Comparison of ENCODE assay signal across 26 cellular contexts in genomic region chr17:73352261-73352660, GRCh38.
"Had no signal": no experiment of that assay in that cellular context is flagged by ENCODE, and none has a peak within 500 bp of the region (broad histone marks: within the 10 kb centered on the region; RNA-seq: fewer than 3 reads in every experiment).

No MANE protein-coding gene starts in this region.

- H3K4me3 Mint-ChIP-seq: natural killer cell; nephron; neural progenitor cell; stimulated activated effector memory CD8-positive, alpha-beta T cell treated with anti-CD3 and anti-CD28 coated beads, Interleukin-12 subunit alpha, Interleukin-12 subunit beta, amount 100 ng/mL, for 72 hours; stimulated activated naive B cell treated with anti-CD40 and anti-IgM and Interleukin-4, amounts not matched to agents 10 μg/mL and 1 μg/mL and 100 μg/mL, for 72 hours; stimulated activated naive CD8-positive, alpha-beta T cell treated with anti-CD3 and anti-CD28 coated beads, Interleukin-15, Interleukin-2, amounts not matched to agents 100 ng/mL and 50 ng/mL, for 24 hours had no signal

- H3K27ac ChIP-seq: neural progenitor cell, neutrophil, pancreas, psoas muscle, right lobe of liver, stomach, thoracic aorta, thyroid gland, upper lobe of left lung, vagina had no signal

- H3K9me3 Mint-ChIP-seq: natural killer cell; nephron; stimulated activated effector memory CD8-positive, alpha-beta T cell treated with anti-CD3 and anti-CD28 coated beads, Interleukin-12 subunit alpha, Interleukin-12 subunit beta, amount 100 ng/mL, for 72 hours; stimulated activated naive B cell treated with anti-CD40 and anti-IgM and Interleukin-4, amounts not matched to agents 10 μg/mL and 1 μg/mL and 100 μg/mL, for 72 hours; stimulated activated naive CD8-positive, alpha-beta T cell treated with anti-CD3 and anti-CD28 coated beads, Interleukin-15, Interleukin-2, amounts not matched to agents 100 ng/mL and 50 ng/mL, for 24 hours had no signal

- H3K9ac ChIP-seq: neural progenitor cell had no signal

- H2AFZ ChIP-seq: neural progenitor cell had no signal

- DNase-seq: natural killer cell; nucleus accumbens; pancreas; psoas muscle; right lobe of liver; sigmoid colon; small intestine; stimulated activated CD4-positive, alpha-beta T cell treated with anti-CD3 and anti-CD28 coated beads, Interleukin-15, amount 100 ng/mL, for 24 hours; stimulated activated CD4-positive, alpha-beta T cell treated with anti-CD3 and anti-CD28 coated beads, Interleukin-2, amount 100 ng/mL, for 24 hours; stimulated activated CD4-positive, alpha-beta T cell treated with anti-CD3 and anti-CD28 coated beads, Interleukin-2, amount 100 ng/mL, for 48 hours; stimulated activated CD4-positive, alpha-beta T cell treated with anti-CD3 and anti-CD28 coated beads, Interleukin-4, amount 100 ng/mL, for 24 hours; stimulated activated naive B cell treated with anti-CD40 and anti-IgM and Interleukin-4, amounts not matched to agents 10 μg/mL and 1 μg/mL and 100 μg/mL, for 72 hours; stimulated activated naive CD4-positive, alpha-beta T cell treated with Interleukin-2 at 50 U/mL for 16 hours; stomach; thyroid gland; trophoblast cell; upper lobe of left lung had no signal

- H3K36me3 Mint-ChIP-seq: natural killer cell; stimulated activated effector memory CD8-positive, alpha-beta T cell treated with anti-CD3 and anti-CD28 coated beads, Interleukin-12 subunit alpha, Interleukin-12 subunit beta, amount 100 ng/mL, for 72 hours had no signal

- H3K27ac Mint-ChIP-seq: natural killer cell; neural progenitor cell; stimulated activated effector memory CD8-positive, alpha-beta T cell treated with anti-CD3 and anti-CD28 coated beads, Interleukin-12 subunit alpha, Interleukin-12 subunit beta, amount 100 ng/mL, for 72 hours; stimulated activated naive B cell treated with anti-CD40 and anti-IgM and Interleukin-4, amounts not matched to agents 10 μg/mL and 1 μg/mL and 100 μg/mL, for 72 hours; stimulated activated naive CD8-positive, alpha-beta T cell treated with anti-CD3 and anti-CD28 coated beads, Interleukin-15, Interleukin-2, amounts not matched to agents 100 ng/mL and 50 ng/mL, for 24 hours had no signal

- H3K4me1 Mint-ChIP-seq: natural killer cell; stimulated activated effector memory CD8-positive, alpha-beta T cell treated with anti-CD3 and anti-CD28 coated beads, Interleukin-12 subunit alpha, Interleukin-12 subunit beta, amount 100 ng/mL, for 72 hours; stimulated activated naive B cell treated with anti-CD40 and anti-IgM and Interleukin-4, amounts not matched to agents 10 μg/mL and 1 μg/mL and 100 μg/mL, for 72 hours had no signal

- H3K4me2 ChIP-seq: neural progenitor cell had no signal

- H3K4me3 ChIP-seq: neural progenitor cell, pancreas, psoas muscle, right lobe of liver, sigmoid colon, stomach, thoracic aorta, thyroid gland, tibial nerve, upper lobe of left lung, vagina had no signal

- H3K36me3 ChIP-seq: neural progenitor cell, neutrophil, pancreas, right lobe of liver, sigmoid colon, stomach, thoracic aorta, thyroid gland, tibial nerve, upper lobe of left lung, vagina had no signal

- H3K4me1 ChIP-seq: pancreas, psoas muscle, right lobe of liver, thyroid gland had no signal

- H3K27me3 Mint-ChIP-seq: stimulated activated naive B cell treated with anti-CD40 and anti-IgM and Interleukin-4, amounts not matched to agents 10 μg/mL and 1 μg/mL and 100 μg/mL, for 72 hours; stimulated activated naive CD8-positive, alpha-beta T cell treated with anti-CD3 and anti-CD28 coated beads, Interleukin-15, Interleukin-2, amounts not matched to agents 100 ng/mL and 50 ng/mL, for 24 hours had no signal

- H3K27me3 ChIP-seq: neural progenitor cell, neutrophil, pancreas, right lobe of liver, sigmoid colon, stomach, thyroid gland, tibial nerve, upper lobe of left lung, vagina had no signal

- ATAC-seq: natural killer cell; pancreas; psoas muscle; right cardiac atrium; right lobe of liver; stimulated activated effector memory CD8-positive, alpha-beta T cell treated with anti-CD3 and anti-CD28 coated beads, Interleukin-12 subunit alpha, Interleukin-12 subunit beta, amount 100 ng/mL, for 72 hours; stimulated activated naive B cell treated with anti-CD40 and anti-IgM and Interleukin-4, amounts not matched to agents 10 μg/mL and 1 μg/mL and 100 μg/mL, for 72 hours had no signal

- H3K9me3 ChIP-seq: neutrophil, pancreas, psoas muscle, right lobe of liver, sigmoid colon, stomach, thoracic aorta, thyroid gland, tibial nerve, upper lobe of left lung, vagina had no signal
